ENCODE assay signal across 9 cellular contexts in genomic region chr4:112348488-112349158, GRCh38. TPM values are rescaled to one million over a fixed set of nuclear protein-coding genes. Genes with fewer than 3 reads are reported as not detected.
A peak's percentile ranks its signal among the peaks of the same experiment; 100 is the strongest.
DNase-seq lines count a peak whose midpoint lies in the region; ATAC-seq and TF ChIP-seq lines count a peak whose summit lies in the region.
"Had no signal": no experiment of that assay in that cellular context is flagged by ENCODE, and none has a peak within 500 bp of the region (broad histone marks: within the 10 kb centered on the region; RNA-seq: fewer than 3 reads in every experiment).

No MANE protein-coding gene starts in this region.

- peak overlapping the region; percentile 7 to 81 (median 63) for H3K4me3 Mint-ChIP-seq in brain

- TF ChIP-seq CTCF in brain (conservative IDR thresholded peaks at IDR 0.05) = peak; percentile 38 to 58

- no peak for ATAC-seq in GM18517 (IDR thresholded peaks at IDR 0.05; ENCODE audit: unreplicated experiment)
- ATAC-seq in HG02970 (IDR thresholded peaks at IDR 0.05; ENCODE audit: low FRiP score, unreplicated experiment) = no peak
- ATAC-seq in HG03439 (IDR thresholded peaks at IDR 0.05; ENCODE audit: unreplicated experiment) = no peak
- ATAC-seq: GM12878 had no signal

- no peaks in the 10 kb centered on the region for H3K36me3 Mint-ChIP-seq in brain

- peaks cover 3% of the 10 kb centered on the region for H3K27me3 Mint-ChIP-seq in brain

- peak overlapping the region; percentile 34 to 97 (median 81) for H3K27ac Mint-ChIP-seq in brain

- peaks cover 47% of the 10 kb centered on the region for H3K4me1 Mint-ChIP-seq in brain

- DNase-seq in COLO829 (ENCODE audit: low spot score) = peak; percentile 72
- peak; percentile 82 for DNase-seq in NCI-H1694 treated with DMSO at 0.1 percent for 48 hours (lab: John Stamatoyannopoulos, UW)
- DNase-seq in iris pigment epithelial cell (ENCODE audit: low read depth) = peak; percentile 68
- no peak for DNase-seq in NOMO-1 treated with dmso at 0.1 percent for 144 hours (lab: John Stamatoyannopoulos, UW; ENCODE audit: unreplicated experiment)

- H3K9me3 Mint-ChIP-seq in brain = peaks cover 0 to 9% (median 3%) of the 10 kb centered on the region in 5 experiments

RNA-seq across cellular contexts. Expression of gene ALPK1, which starts 51.5 kb away (rescaled TPM):
- polyA plus RNA-seq in brain (ENCODE audit: insufficient read depth, low read depth, low replicate concordance) = 0.85 TPM
